Comparison of ENCODE assay signal across 8 cellular contexts in genomic region chr4:121764702-121765367, GRCh38. TPM values are rescaled to one million over a fixed set of nuclear protein-coding genes. Genes with fewer than 3 reads are reported as not detected.
DNase-seq lines count a peak whose midpoint lies in the region; ATAC-seq lines count a peak whose summit lies in the region.

SMIM43 (minus strand) TSS chr4:121765164; CDS start chr4:121765105, 59 bp downstream.

- DNase-seq in activated T-cell treated with anti-CD3 and anti-CD28 coated beads for 48 hours (ENCODE audit: low read depth) (peak; percentile 2), activated T-cell treated with anti-CD3 and anti-CD28 coated beads for 4 hours (no peak), iPS-NIHi11 (ENCODE audit: low spot score) (peak; percentile 58), NCI-H510A (lab: John Stamatoyannopoulos, UW) (no peak), NCI-H2107 (lab: John Stamatoyannopoulos, UW) (no peak)

- no peak for ATAC-seq in HG02798 (IDR thresholded peaks at IDR 0.05; ENCODE audit: poor library complexity, unreplicated experiment)

- H3K27me3 ChIP-seq in thymus (ENCODE audit: control insufficient read depth, insufficient read depth) = peaks cover 26% of the 10 kb centered on the region

- H3K27ac ChIP-seq in angular gyrus (ENCODE audit: low read depth, low read length) (peak within 1 kb of the TSS; percentile 38), thymus (ENCODE audit: low read depth) (no peak within 1 kb of the TSS)

- no peaks in the 10 kb centered on the region for H3K9me3 ChIP-seq in thymus (ENCODE audit: control insufficient read depth)

- peak within 1 kb of the TSS; percentile 58 for H3K4me3 ChIP-seq in thymus (ENCODE audit: low read length)

- no peaks in the 10 kb centered on the region for H3K36me3 ChIP-seq in thymus (ENCODE audit: control insufficient read depth, insufficient read depth)

- WGBS in thymus = 1% methylated on average over 75 of the region's 75 CpGs

- peaks cover 3% of the 10 kb centered on the region for H3K4me1 ChIP-seq in thymus (ENCODE audit: control insufficient read depth, insufficient read depth, low read length)

RNA-seq across cellular contexts. Expression of gene SMIM43, which starts in this region (rescaled TPM):
- 0.43 TPM for polyA plus RNA-seq in thymus

Comparison
In these comparisons a context has a peak if more than half of its experiments do, and no peak if none do; other contexts are left out.
1. DNase-seq: peak in activated T-cell treated with anti-CD3 and anti-CD28 coated beads for 48 hours (single experiment) and iPS-NIHi11 (single experiment); none in activated T-cell treated with anti-CD3 and anti-CD28 coated beads for 4 hours (single experiment), NCI-H510A (single experiment) and NCI-H2107 (single experiment).